Comparison of ENCODE assay signal across 8 cellular contexts in genomic region chr17:48307814-48308411, GRCh38.
DNase-seq lines count a peak whose midpoint lies in the region; ATAC-seq and TF ChIP-seq lines count a peak whose summit lies in the region.

No MANE protein-coding gene starts in this region.

- no peaks in the 10 kb centered on the region for H3K36me3 ChIP-seq in OCI-LY7 (ENCODE audit: insufficient read depth, low read length)

- no peak overlapping the region for H3K27ac ChIP-seq in OCI-LY7 (ENCODE audit: low read depth, low read length, poor library complexity, severe bottlenecking)

- DNase-seq in CMK (ENCODE audit: low read depth), result peak; percentile 14
- peak; percentile 62 for DNase-seq in HPDE6-E6E7 (ENCODE audit: extremely low spot score)
- peak; percentile 70 for DNase-seq in OCI-LY7 (ENCODE audit: low spot score)
- DNase-seq in activated T-helper 2 cell treated with anti-CD3 and anti-CD28 coated beads, Interferon-gamma antibody, Interleukin-2, Interleukin-4, amounts not matched to agents 10 μg/mL and 5 μg/mL and 100 μg/mL, durations not matched to agents 14 hours and 24 hours and 36 hours (ENCODE audit: low spot score), result peak; percentile 29
- peak; percentile 18 for DNase-seq in globus pallidus (ENCODE audit: low spot score)
- DNase-seq in renal cortical epithelial cell (ENCODE audit: low read depth), result peak; percentile 68
- no peak for DNase-seq in OCI-M2 (lab: John Stamatoyannopoulos, UW; ENCODE audit: unreplicated experiment)

- ATAC-seq in HG03139 (IDR thresholded peaks at IDR 0.05; ENCODE audit: unreplicated experiment), result no peak

- H3K9me3 Mint-ChIP-seq in activated T-helper 2 cell treated with anti-CD3 and anti-CD28 coated beads, Interferon-gamma antibody, Interleukin-2, Interleukin-4, amounts not matched to agents 10 μg/mL and 5 μg/mL and 100 μg/mL, durations not matched to agents 14 hours and 24 hours and 36 hours, result no peaks in the 10 kb centered on the region

- POLR2A ChIA-PET in OCI-LY7 (lab: Charles Lee), result interaction anchor here (0.6 to 1.2 kb wide), 3 partner anchors 8 to 84 kb away, joined by 3 read pairs; no protein-coding TSS in a partner anchor

- no peaks in the 10 kb centered on the region for H4K20me1 ChIP-seq in OCI-LY7 (ENCODE audit: insufficient read depth, low read length)

- H3K79me2 ChIP-seq in OCI-LY7 (ENCODE audit: insufficient read depth, low read depth, low read length), result no peaks in the 10 kb centered on the region

- H3K36me3 Mint-ChIP-seq in activated T-helper 2 cell treated with anti-CD3 and anti-CD28 coated beads, Interferon-gamma antibody, Interleukin-2, Interleukin-4, amounts not matched to agents 10 μg/mL and 5 μg/mL and 100 μg/mL, durations not matched to agents 14 hours and 24 hours and 36 hours (ENCODE audit: low read depth), result peaks cover 12% of the 10 kb centered on the region

- H3K27ac Mint-ChIP-seq in activated T-helper 2 cell treated with anti-CD3 and anti-CD28 coated beads, Interferon-gamma antibody, Interleukin-2, Interleukin-4, amounts not matched to agents 10 μg/mL and 5 μg/mL and 100 μg/mL, durations not matched to agents 14 hours and 24 hours and 36 hours, result no peak overlapping the region

- intact Hi-C loops in OCI-LY7 (cut with micrococcal nuclease; ENCODE audit: unreplicated experiment), result loop anchor here (1.0 kb wide), 1 partner anchor 310 kb away; no protein-coding TSS in a partner anchor
- intact Hi-C loops in activated T-helper 2 cell treated with anti-CD3 and anti-CD28 coated beads, Interferon-gamma antibody, Interleukin-2, Interleukin-4, amounts not matched to agents 10 μg/mL and 5 μg/mL and 100 μg/mL, durations not matched to agents 14 hours and 24 hours and 36 hours (cut with micrococcal nuclease), result no loop called here

- CTCF ChIA-PET in OCI-LY7 (lab: Charles Lee; ENCODE audit: unreplicated experiment), result interaction anchor here (0.7 kb wide), 1 partner anchor 173 kb away, joined by 3 read pairs; no protein-coding TSS in a partner anchor

- H3K4me1 Mint-ChIP-seq in activated T-helper 2 cell treated with anti-CD3 and anti-CD28 coated beads, Interferon-gamma antibody, Interleukin-2, Interleukin-4, amounts not matched to agents 10 μg/mL and 5 μg/mL and 100 μg/mL, durations not matched to agents 14 hours and 24 hours and 36 hours (ENCODE audit: low read depth), result peaks cover 6% of the 10 kb centered on the region

- no peak overlapping the region for H2AFZ ChIP-seq in OCI-LY7 (ENCODE audit: low read length)

- H3K9me2 ChIP-seq in OCI-LY7 (ENCODE audit: insufficient read depth, low read length), result no peaks in the 10 kb centered on the region

- H3K27me3 Mint-ChIP-seq in activated T-helper 2 cell treated with anti-CD3 and anti-CD28 coated beads, Interferon-gamma antibody, Interleukin-2, Interleukin-4, amounts not matched to agents 10 μg/mL and 5 μg/mL and 100 μg/mL, durations not matched to agents 14 hours and 24 hours and 36 hours (ENCODE audit: low read depth), result no peaks in the 10 kb centered on the region

- no peak overlapping the region for H3K4me3 ChIP-seq in OCI-LY7 (ENCODE audit: low read depth, low read length, poor library complexity, severe bottlenecking)

- no peaks in the 10 kb centered on the region for H3K9me3 ChIP-seq in OCI-LY7 (ENCODE audit: low read length)

- TF ChIP-seq CTCF in OCI-LY7 (conservative IDR thresholded peaks at IDR 0.05; ENCODE audit: low read length), result peak; percentile 98

- no peak overlapping the region for H3K4me3 Mint-ChIP-seq in activated T-helper 2 cell treated with anti-CD3 and anti-CD28 coated beads, Interferon-gamma antibody, Interleukin-2, Interleukin-4, amounts not matched to agents 10 μg/mL and 5 μg/mL and 100 μg/mL, durations not matched to agents 14 hours and 24 hours and 36 hours (ENCODE audit: low read depth)

- no peak overlapping the region for H3K4me2 ChIP-seq in OCI-LY7 (ENCODE audit: low read length)

- H3K4me1 ChIP-seq in OCI-LY7 (ENCODE audit: insufficient read depth, low read length, poor library complexity, severe bottlenecking), result no peaks in the 10 kb centered on the region

- no TSS peak for BruUV-seq in OCI-LY7 (replicated peaks; lab: Mats Ljungman, UMichigan)
